In genomic region chr17:55430531-55431228, GRCh38 we compare ENCODE assay signal across 2 cellular contexts.
TF ChIP-seq lines count a peak whose summit lies in the region.

No MANE protein-coding gene starts in this region.

TF ChIP-seq in HepG2, 621 proteins besides CTCF, POLR2A, EP300 and RAD21 (continues in another document):
- TF ChIP-seq YEATS4 (CRISPR knock-in tag; IDR thresholded peaks at IDR 0.05; ENCODE audit: borderline replicate concordance) = no peak
- peak; percentile 53; the same call in 1 of the 2 replicates for TF ChIP-seq MIXL1 (CRISPR knock-in tag; IDR thresholded peaks at IDR 0.05)
- TF ChIP-seq HMGXB3 (CRISPR knock-in tag; IDR thresholded peaks at IDR 0.05; ENCODE audit: borderline replicate concordance) = peak; percentile 88
- TF ChIP-seq ZNF629 (CRISPR knock-in tag; conservative IDR thresholded peaks at IDR 0.05) = no peak
- TF ChIP-seq KAT8 (CRISPR knock-in tag; IDR thresholded peaks at IDR 0.05) = 0 out of 2 replicates have a peak, but pooled peaks have one; percentile 29
- TF ChIP-seq ZNF777 (CRISPR knock-in tag; IDR thresholded peaks at IDR 0.05) = 0 out of 2 replicates have a peak, but pooled peaks have one; percentile 28
- TF ChIP-seq PHF5A (CRISPR knock-in tag; IDR thresholded peaks at IDR 0.05; ENCODE audit: low read depth, unreplicated experiment) = no peak
- TF ChIP-seq ZNF557 (CRISPR knock-in tag; IDR thresholded peaks at IDR 0.05) = 0 out of 2 replicates have a peak, but pooled peaks have one; percentile 0
- TF ChIP-seq THRA (CRISPR knock-in tag; IDR thresholded peaks at IDR 0.05; ENCODE audit: borderline replicate concordance) = no peak
- 0 out of 2 replicates have a peak, but pooled peaks have one; percentile 25 for TF ChIP-seq FOXJ3 (CRISPR knock-in tag; IDR thresholded peaks at IDR 0.05; ENCODE audit: borderline replicate concordance)
- no peak for TF ChIP-seq RBAK (CRISPR knock-in tag; IDR thresholded peaks at IDR 0.05)
- TF ChIP-seq EED (CRISPR knock-in tag; IDR thresholded peaks at IDR 0.05) = no peak
- no peak for TF ChIP-seq U2AF2 (IDR thresholded peaks at IDR 0.05; ENCODE audit: low read depth, low read length)
- peak; percentile 8; the same call in 1 of the 2 replicates for TF ChIP-seq CREM (IDR thresholded peaks at IDR 0.05)
- no peak for TF ChIP-seq CREM (CRISPR knock-in tag; IDR thresholded peaks at IDR 0.05)
- TF ChIP-seq ELF3 (CRISPR knock-in tag; IDR thresholded peaks at IDR 0.05) = peak; percentile 55; the same call in 1 of the 2 replicates
- no peak for TF ChIP-seq ZNF609 (CRISPR knock-in tag; IDR thresholded peaks at IDR 0.05; ENCODE audit: borderline replicate concordance)
- no peak for TF ChIP-seq FOXP1 (IDR thresholded peaks at IDR 0.05)
- TF ChIP-seq FOXP1 (CRISPR knock-in tag; IDR thresholded peaks at IDR 0.05) = 0 out of 2 replicates have a peak, but pooled peaks have one; percentile 5
- no peak for TF ChIP-seq KDM3A (CRISPR knock-in tag; IDR thresholded peaks at IDR 0.05; ENCODE audit: low read depth)
- no peak for TF ChIP-seq ZNF552 (CRISPR knock-in tag; IDR thresholded peaks at IDR 0.05; ENCODE audit: borderline replicate concordance)
- no peak for TF ChIP-seq SRY (CRISPR knock-in tag; IDR thresholded peaks at IDR 0.05)

TF ChIP-seq in WTC11, 78 proteins besides CTCF, POLR2A, EP300 and RAD21:
- TF ChIP-seq ATF3 (CRISPR knock-in tag; conservative IDR thresholded peaks at IDR 0.05) = no peak
- TF ChIP-seq PRDM15 (CRISPR knock-in tag; IDR thresholded peaks at IDR 0.05) = no peak
- no peak for TF ChIP-seq ESRRA (CRISPR knock-in tag; IDR thresholded peaks at IDR 0.05; ENCODE audit: borderline replicate concordance)
